ENCODE assay signal across 16 cellular contexts in genomic region chr1:165949335-165950130, GRCh38.
DNase-seq lines count a peak whose midpoint lies in the region; ATAC-seq, FAIRE-seq and TF ChIP-seq lines count a peak whose summit lies in the region.
"Had no signal": no experiment of that assay in that cellular context is flagged by ENCODE, and none has a peak within 500 bp of the region (broad histone marks: within the 10 kb centered on the region; RNA-seq: fewer than 3 reads in every experiment).

No MANE protein-coding gene starts in this region.

- no peaks in the 10 kb centered on the region for H3K9me3 Mint-ChIP-seq in activated T-cell treated with anti-CD3 and anti-CD28 coated beads, Interleukin-2, amount 50 U/mL, for 24 hours
- H3K9me3 Mint-ChIP-seq: activated CD4-positive, alpha-beta memory T cell treated with anti-CD3 and anti-CD28 coated beads, Interleukin-2, amount 10 ng/mL, durations not matched to agents 7 days and 5 days; T-helper 1 cell treated with Interleukin-12 subunit alpha and Interleukin-12 subunit beta and Interleukin-4 antibody, amounts not matched to agents 30 μg/mL and 1 μg/mL, for 36 hours had no signal

- TF ChIP-seq POLR2A in H54 (IDR thresholded peaks at IDR 0.05; ENCODE audit: low read depth, low read length) = no peak

- TF ChIP-seq CTCF in AG10803 (conservative IDR thresholded peaks at IDR 0.05; ENCODE audit: low read length) (no peak), RWPE1 (conservative IDR thresholded peaks at IDR 0.05; ENCODE audit: low read depth) (no peak)

- no peak for ATAC-seq in HG02870 (IDR thresholded peaks at IDR 0.05; ENCODE audit: unreplicated experiment)
- no peak for ATAC-seq in GM18517 (IDR thresholded peaks at IDR 0.05; ENCODE audit: unreplicated experiment)
- ATAC-seq: esophagus mucosa, mucosa of descending colon had no signal

- H3K27ac Mint-ChIP-seq in activated T-cell treated with anti-CD3 and anti-CD28 coated beads, Interleukin-2, amount 50 U/mL, for 24 hours = no peak overlapping the region
- H3K27ac Mint-ChIP-seq: activated CD4-positive, alpha-beta memory T cell treated with anti-CD3 and anti-CD28 coated beads, Interleukin-2, amount 10 ng/mL, durations not matched to agents 7 days and 5 days; activated naive CD8-positive, alpha-beta T cell; CD4-positive, CD25-positive, alpha-beta regulatory T cell; T-helper 1 cell treated with Interleukin-12 subunit alpha and Interleukin-12 subunit beta and Interleukin-4 antibody, amounts not matched to agents 30 μg/mL and 1 μg/mL, for 36 hours had no signal

- peaks cover 14% of the 10 kb centered on the region for H3K27me3 Mint-ChIP-seq in activated T-cell treated with anti-CD3 and anti-CD28 coated beads, Interleukin-2, amount 50 U/mL, for 24 hours

- CTCF ChIA-PET in RWPE1 (lab: Yijun Ruan, JAX) = no interaction called here

- no peak overlapping the region for H3K4me3 Mint-ChIP-seq in activated T-cell treated with anti-CD3 and anti-CD28 coated beads, Interleukin-2, amount 50 U/mL, for 24 hours
- H3K4me3 Mint-ChIP-seq: activated CD4-positive, alpha-beta memory T cell treated with anti-CD3 and anti-CD28 coated beads, Interleukin-2, amount 10 ng/mL, durations not matched to agents 7 days and 5 days; activated naive CD8-positive, alpha-beta T cell; CD4-positive, CD25-positive, alpha-beta regulatory T cell; T-helper 1 cell treated with Interleukin-12 subunit alpha and Interleukin-12 subunit beta and Interleukin-4 antibody, amounts not matched to agents 30 μg/mL and 1 μg/mL, for 36 hours had no signal

- H3K36me3 Mint-ChIP-seq in activated T-cell treated with anti-CD3 and anti-CD28 coated beads, Interleukin-2, amount 50 U/mL, for 24 hours (ENCODE audit: low read depth) = no peaks in the 10 kb centered on the region
- H3K36me3 Mint-ChIP-seq: activated naive CD8-positive, alpha-beta T cell; CD4-positive, CD25-positive, alpha-beta regulatory T cell had no signal

- H3K4me1 Mint-ChIP-seq in activated T-cell treated with anti-CD3 and anti-CD28 coated beads, Interleukin-2, amount 50 U/mL, for 24 hours (ENCODE audit: low read depth) = no peaks in the 10 kb centered on the region
- H3K4me1 Mint-ChIP-seq: activated CD4-positive, alpha-beta memory T cell treated with anti-CD3 and anti-CD28 coated beads, Interleukin-2, amount 10 ng/mL, durations not matched to agents 7 days and 5 days; CD4-positive, CD25-positive, alpha-beta regulatory T cell had no signal

- FAIRE-seq in H54 (lab: Jason Lieb, UNC) = no peak

- DNase-seq in AG10803 (ENCODE audit: low read depth) (peak; percentile 7), H54 (ENCODE audit: insufficient read length, low spot score) (peak; percentile 18), RWPE1 (ENCODE audit: low spot score) (peak; percentile 11), left kidney (ENCODE audit: low read depth, low spot score) (peak; percentile 88), T-helper 9 cell (no peak)
- no peak for DNase-seq in activated T-cell treated with anti-CD3 and anti-CD28 coated beads, Interleukin-2, amount 50 U/mL, for 24 hours
- DNase-seq: activated CD4-positive, alpha-beta memory T cell treated with anti-CD3 and anti-CD28 coated beads, Interleukin-2, amount 10 ng/mL, durations not matched to agents 7 days and 5 days; CD4-positive, CD25-positive, alpha-beta regulatory T cell; GOT3; mucosa of descending colon; NCI-H187 treated with DMSO at 0.1 percent for 48 hours had no signal

- POLR2A ChIA-PET in RWPE1 (lab: Yijun Ruan, JAX; ENCODE audit: low non-redundant PET) = no interaction called here

- H3K27ac ChIP-seq in RWPE1 = no peak overlapping the region

- no peak overlapping the region for H3K4me3 ChIP-seq in AG10803 (ENCODE audit: low read length)
- H3K4me3 ChIP-seq: mucosa of descending colon had no signal

Comparison
In these comparisons a context has a peak if more than half of its experiments do, and no peak if none do; other contexts are left out.
1. DNase-seq: peak in AG10803 (single experiment), H54 (single experiment), RWPE1 (single experiment) and left kidney (single experiment); none in activated T-cell treated with anti-CD3 and anti-CD28 coated beads, Interleukin-2, amount 50 U/mL, for 24 hours (single experiment) and T-helper 9 cell (single experiment).